In genomic region chr12:121889661-121890060, GRCh38 we compare ENCODE assay signal across 8 cellular contexts. TPM values are rescaled to one million over a fixed set of nuclear protein-coding genes. Genes with fewer than 3 reads are reported as not detected.
DNase-seq lines count a peak whose midpoint lies in the region; ATAC-seq, FAIRE-seq and TF ChIP-seq lines count a peak whose summit lies in the region.
"Not testable (repeated sequence)": the region's sequence is repeated elsewhere in the genome, so short reads cannot be mapped to it uniquely, and the experiment has no call there.

No MANE protein-coding gene starts in this region.

- peak overlapping the region; percentile 17 for H2AFZ ChIP-seq in IMR-90 (replicated peaks; ENCODE audit: low read length, poor library complexity)

- H3K4me3 ChIP-seq in IMR-90 (ENCODE audit: insufficient read depth, low read depth, low read length) (peak overlapping the region; percentile 79), ascending aorta (peak overlapping the region; percentile 74 to 79), epithelial cell of proximal tubule (ENCODE audit: low read depth, low read length) (peak overlapping the region; percentile 91), kidney (ENCODE audit: low read length in 2 of 2) (peak overlapping the region; percentile 73 to 92), neutrophil (ENCODE audit: low read depth in 1 of 2, low read length in 1 of 2) (peak overlapping the region; percentile 95 to 100), thymus (ENCODE audit: low read length) (peak overlapping the region; percentile 79)

- WGBS in IMR-90 (ENCODE audit: extremely low coverage in 2 of 2, insufficient read length in 1 of 2), 2 experiments = 44% methylated on average over 4 of the region's 6 CpGs; no CpG with 5 or more reads in 1 of the 2 experiments
- WGBS in thymus = 70% methylated on average over 6 of the region's 6 CpGs

- peak overlapping the region; percentile 91; a peak in 2 of 4 replicates for H4K8ac ChIP-seq in IMR-90 (ENCODE audit: low read depth in 2 of 2, low read length in 2 of 2)

- peaks cover 18% of the 10 kb centered on the region for H3K4me1 ChIP-seq in IMR-90 (ENCODE audit: control insufficient read depth, insufficient read depth, low read length)
- peaks cover 5 to 27% of the 10 kb centered on the region in 2 donors for H3K4me1 ChIP-seq in ascending aorta
- H3K4me1 ChIP-seq in kidney (ENCODE audit: control insufficient read depth in 1 of 2, insufficient read depth in 1 of 2, low read depth in 1 of 2, low read length in 2 of 2) = peaks cover 10 to 26% of the 10 kb centered on the region in 2 donors
- H3K4me1 ChIP-seq in neutrophil (ENCODE audit: control insufficient read depth in 1 of 2, insufficient read depth in 1 of 2, low read depth in 1 of 2, low read length in 1 of 2) = peaks cover 24 to 31% of the 10 kb centered on the region in 2 experiments
- H3K4me1 ChIP-seq in thymus (ENCODE audit: control insufficient read depth, insufficient read depth, low read length) = peaks cover 30% of the 10 kb centered on the region

- H2AK5ac ChIP-seq in IMR-90 (ENCODE audit: low read depth, low read length) = not testable (repeated sequence)

- H3K4ac ChIP-seq in IMR-90 (ENCODE audit: low read depth, low read length) = peak overlapping the region; percentile 96; the same call in 1 of the 2 replicates

- intact Hi-C loops in CD4-positive, alpha-beta T cell (cut with DNase I, micrococcal nuclease) = loop anchor here (2.0 to 5.0 kb wide), 10 partner anchors 27 to 537 kb away; partner anchors contain the start of genes TMEM120B (in 2 of the 2) and ANAPC5 (in 1 of the 2)
- intact Hi-C loops in IMR-90 (cut with micrococcal nuclease) = loop anchor here (2.0 to 5.0 kb wide), 2 partner anchors 51 to 192 kb away; no protein-coding TSS in a partner anchor
- intact Hi-C loops in ascending aorta (cut with DNase I) = loop anchor here (1.0 to 5.0 kb wide), 4 partner anchors 77 to 352 kb away; no protein-coding TSS in a partner anchor
- intact Hi-C loops in kidney (cut with DNase I) = not testable (repeated sequence)

- H3K27ac ChIP-seq in CD4-positive, alpha-beta T cell (ENCODE audit: low read depth, low read length) = peak overlapping the region; percentile 86
- peak overlapping the region; percentile 96 for H3K27ac ChIP-seq in IMR-90 (ENCODE audit: insufficient read depth, low read length)
- not testable (repeated sequence) for H3K27ac ChIP-seq in ascending aorta; kidney (ENCODE audit: low read depth in 2 of 2, low read length in 2 of 2); thymus (ENCODE audit: low read depth)
- H3K27ac ChIP-seq in neutrophil = peak overlapping the region; percentile 99

- H2BK5ac ChIP-seq in IMR-90 (ENCODE audit: low read depth, low read length, poor library complexity, severe bottlenecking) = peak overlapping the region; percentile 83

- not testable (repeated sequence) for H2BK20ac ChIP-seq in IMR-90 (ENCODE audit: low read depth, low read length)

- CTCF ChIA-PET in CD4-positive, alpha-beta T cell (lab: Charles Lee) = interaction anchor here (1.6 to 4.3 kb wide), 5 partner anchors 29 to 95 kb away, joined by 4 to 46 read pairs (median 9); partner anchors contain the start of genes CFAP251 and RHOF
- CTCF ChIA-PET in IMR-90 (lab: Yijun Ruan, JAX) = interaction anchor here (2.5 kb wide), 1 partner anchor 96 kb away, joined by 22 read pairs; the partner anchor contains the start of gene RHOF

- not testable (repeated sequence) for H3K9me3 Mint-ChIP-seq in CD4-positive, alpha-beta T cell; T-helper 1 cell treated with Interleukin-12 subunit alpha and Interleukin-12 subunit beta and Interleukin-4 antibody, amounts not matched to agents 30 μg/mL and 1 μg/mL, for 36 hours

- H3K56ac ChIP-seq in IMR-90 (ENCODE audit: extremely low read depth, insufficient read depth, low read length) = peak overlapping the region; percentile 87; the same call in 1 of the 2 replicates

- H3K9ac ChIP-seq in IMR-90 (ENCODE audit: low read depth, low read length) (peak overlapping the region; percentile 97), kidney (ENCODE audit: low read length in 2 of 2) (peak overlapping the region; percentile 85 to 91)

- ATAC-seq in CD4-positive, alpha-beta T cell (ENCODE audit: poor library complexity); IMR-90 (ENCODE audit: low read depth): not testable (repeated sequence)

- POLR2A ChIA-PET in CD4-positive, alpha-beta T cell (lab: Charles Lee) = interaction anchor here (1.7 to 3.0 kb wide), 6 partner anchors 29 to 336 kb away, joined by 7 to 62 read pairs (median 12); partner anchors contain the start of genes CFAP251, DIABLO, ORAI1 and RHOF
- POLR2A ChIA-PET in IMR-90 (lab: Charles Lee; ENCODE audit: unreplicated experiment) = not testable (repeated sequence)

- H3K79me1 ChIP-seq in IMR-90 (ENCODE audit: low read depth in 1 of 2, low read length in 2 of 2) = peaks cover 15 to 41% of the 10 kb centered on the region in 2 experiments

- dilution Hi-C loops in IMR-90 (cut with HindIII; ENCODE audit: low sequenced_read_pairs, unreplicated experiment) = not testable (repeated sequence)

- H4K20me1 ChIP-seq in IMR-90 (ENCODE audit: insufficient read depth, low read length) = peaks cover 26% of the 10 kb centered on the region

- not testable (repeated sequence) for H3K27me3 ChIP-seq in CD4-positive, alpha-beta T cell (ENCODE audit: control insufficient read depth, insufficient read depth, low read length); IMR-90 (ENCODE audit: control insufficient read depth, insufficient read depth, low read length); ascending aorta; neutrophil; thymus (ENCODE audit: control insufficient read depth, insufficient read depth)

- TF ChIP-seq CTCF in CD4-positive, alpha-beta T cell (IDR thresholded peaks at IDR 0.05); IMR-90 (conservative IDR thresholded peaks at IDR 0.05; ENCODE audit: low read depth, low read length); ascending aorta (IDR thresholded peaks at IDR 0.05); epithelial cell of proximal tubule (conservative IDR thresholded peaks at IDR 0.05; ENCODE audit: low read depth, low read length); kidney (IDR thresholded peaks at IDR 0.05; ENCODE audit: borderline replicate concordance, extremely low read depth, insufficient read depth); neutrophil (IDR thresholded peaks at IDR 0.05): not testable (repeated sequence)

- H3K36me3 ChIP-seq in IMR-90 (ENCODE audit: control insufficient read depth, insufficient read depth, low read length); ascending aorta; kidney (ENCODE audit: control insufficient read depth in 1 of 2, insufficient read depth in 2 of 2, low read length in 2 of 2); thymus (ENCODE audit: control insufficient read depth, insufficient read depth): not testable (repeated sequence)
- H3K36me3 ChIP-seq in neutrophil = peaks cover 22% of the 10 kb centered on the region

- not testable (repeated sequence) for H4K5ac ChIP-seq in IMR-90 (ENCODE audit: low read depth, low read length)

- not testable (repeated sequence) for H3K18ac ChIP-seq in IMR-90 (ENCODE audit: low read depth, low read length)

- FAIRE-seq in kidney (lab: Jason Lieb, UNC) = not testable (repeated sequence)

- peak overlapping the region; percentile 34; the same call in 1 of the 2 replicates for H4K91ac ChIP-seq in IMR-90 (ENCODE audit: insufficient read depth, low read depth, low read length)

- peaks cover 40% of the 10 kb centered on the region for H3K36me3 Mint-ChIP-seq in CD4-positive, alpha-beta T cell (ENCODE audit: low read depth)
- peaks cover 11% of the 10 kb centered on the region for H3K36me3 Mint-ChIP-seq in T-helper 1 cell treated with Interleukin-12 subunit alpha and Interleukin-12 subunit beta and Interleukin-4 antibody, amounts not matched to agents 30 μg/mL and 1 μg/mL, for 36 hours (ENCODE audit: low read depth)

- H3K27ac Mint-ChIP-seq in CD4-positive, alpha-beta T cell = peak overlapping the region; percentile 96
- H3K27ac Mint-ChIP-seq in T-helper 1 cell treated with Interleukin-12 subunit alpha and Interleukin-12 subunit beta and Interleukin-4 antibody, amounts not matched to agents 30 μg/mL and 1 μg/mL, for 36 hours = peak overlapping the region; percentile 99

- not testable (repeated sequence) for H3K27me3 Mint-ChIP-seq in CD4-positive, alpha-beta T cell; T-helper 1 cell treated with Interleukin-12 subunit alpha and Interleukin-12 subunit beta and Interleukin-4 antibody, amounts not matched to agents 30 μg/mL and 1 μg/mL, for 36 hours (ENCODE audit: low read depth)

- not testable (repeated sequence) for TF ChIP-seq POLR2A in IMR-90 (IDR thresholded peaks at IDR 0.05; ENCODE audit: low read depth, low read length)

- in situ Hi-C loops in IMR-90 (cut with MboI; ENCODE audit: low sequenced_read_pairs) = loop anchor here (5.0 kb wide), 1 partner anchor 192 kb away; no protein-coding TSS in a partner anchor

- peak overlapping the region; percentile 96 for H3K4me3 Mint-ChIP-seq in CD4-positive, alpha-beta T cell
- peak overlapping the region; percentile 96 for H3K4me3 Mint-ChIP-seq in T-helper 1 cell treated with Interleukin-12 subunit alpha and Interleukin-12 subunit beta and Interleukin-4 antibody, amounts not matched to agents 30 μg/mL and 1 μg/mL, for 36 hours

- peaks cover 14% of the 10 kb centered on the region; the same call in 1 of the 2 replicates for H3K9me1 ChIP-seq in IMR-90 (ENCODE audit: insufficient read depth, low read length)

- not testable (repeated sequence) for H2BK15ac ChIP-seq in IMR-90 (ENCODE audit: low read depth, low read length)

- DNase-seq in CD4-positive, alpha-beta T cell; IMR-90; ascending aorta (ENCODE audit: low spot score in 2 of 2); epithelial cell of proximal tubule (ENCODE audit: low read depth); kidney: not testable (repeated sequence)

- not testable (repeated sequence) for TF ChIP-seq RAD21 in IMR-90 (IDR thresholded peaks at IDR 0.05; ENCODE audit: low read length)

- peak overlapping the region; percentile 45 for H2AK9ac ChIP-seq in IMR-90 (replicated peaks; ENCODE audit: low read depth, low read length, poor library complexity)

- H3K14ac ChIP-seq in IMR-90 (replicated peaks; ENCODE audit: low read depth, low read length) = peak overlapping the region; percentile 98; the same call in 1 of the 2 replicates

- not testable (repeated sequence) for BruUV-seq in IMR-90 (replicated peaks; lab: Mats Ljungman, UMichigan)

- H3K4me2 ChIP-seq in IMR-90 (ENCODE audit: low read depth, low read length) = peak overlapping the region; percentile 94

- not testable (repeated sequence) for H3K9me3 ChIP-seq in CD4-positive, alpha-beta T cell (ENCODE audit: control insufficient read depth, low read length); IMR-90 (ENCODE audit: control insufficient read depth, insufficient read depth, low read length); ascending aorta; kidney (ENCODE audit: control insufficient read depth in 1 of 2, low read length in 2 of 2); neutrophil; thymus (ENCODE audit: control insufficient read depth)

- not testable (repeated sequence) for H2BK120ac ChIP-seq in IMR-90 (ENCODE audit: low read depth, low read length)

- H3K23ac ChIP-seq in IMR-90 (ENCODE audit: low read depth, low read length) = not testable (repeated sequence)

- peaks cover 42% of the 10 kb centered on the region for H3K4me1 Mint-ChIP-seq in CD4-positive, alpha-beta T cell (ENCODE audit: low read depth)
- peaks cover 31% of the 10 kb centered on the region for H3K4me1 Mint-ChIP-seq in T-helper 1 cell treated with Interleukin-12 subunit alpha and Interleukin-12 subunit beta and Interleukin-4 antibody, amounts not matched to agents 30 μg/mL and 1 μg/mL, for 36 hours (ENCODE audit: low read depth)

RNA-seq across cellular contexts. Expression of gene PSMD9, which starts 1.1 kb away (rescaled TPM):
- 10 to 100 TPM; 29.5 to 31.8 TPM for total RNA-seq in CD4-positive, alpha-beta T cell
- 142 and 156 TPM in 2 replicates for total RNA-seq in IMR-90 (2012; rRNA removed)
- 135 and 138 TPM in 2 replicates for polyA plus RNA-seq in IMR-90 (2012; rRNA removed)
- polyA plus RNA-seq in IMR-90 (2012; cell fraction: cytosol; rRNA removed) = 82.4 and 236 TPM in 2 replicates
- 75.4 and 108 TPM in 2 replicates for polyA plus RNA-seq in IMR-90 (2012; cell fraction: nucleus; rRNA removed; ENCODE audit: low replicate concordance)
- total RNA-seq in ascending aorta = 49.8 TPM
- total RNA-seq in epithelial cell of proximal tubule = 44.2 and 108 TPM in 2 replicates
- total RNA-seq in kidney = 54.9 TPM
- polyA plus RNA-seq in kidney (ENCODE audit: insufficient read depth, low read depth, low replicate concordance) = 115 TPM
- 51.6 TPM for polyA plus RNA-seq in thymus

RNA-seq across cellular contexts. Expression of gene CFAP251, which starts 28.7 kb away (rescaled TPM):
- total RNA-seq in CD4-positive, alpha-beta T cell = under 1 TPM; 0.28 to 0.33 TPM
- total RNA-seq in IMR-90 (2012; rRNA removed) (9.1 and 9.4 TPM in 2 replicates), ascending aorta (0.75 TPM), epithelial cell of proximal tubule (2.2 and 4.6 TPM in 2 replicates), kidney (10.8 TPM)
- polyA plus RNA-seq in IMR-90 (2012; rRNA removed) (6.8 and 7.8 TPM in 2 replicates), kidney (ENCODE audit: insufficient read depth, low read depth, low replicate concordance) (2.9 TPM), thymus (2.0 TPM)
- 4.2 and 6.8 TPM in 2 replicates for polyA plus RNA-seq in IMR-90 (2012; cell fraction: cytosol; rRNA removed)
- 5.3 and 12.5 TPM in 2 replicates for polyA plus RNA-seq in IMR-90 (2012; cell fraction: nucleus; rRNA removed; ENCODE audit: low replicate concordance)

RNA-seq across cellular contexts. Expression of gene HPD, which starts 31.0 kb away (rescaled TPM):
- not detected for total RNA-seq in CD4-positive, alpha-beta T cell
- total RNA-seq in IMR-90 (2012; rRNA removed) (0.18 TPM in 1 of 2 replicates, not detected in the other), ascending aorta (0.96 TPM), epithelial cell of proximal tubule (0.12 TPM in 1 of 2 replicates, not detected in the other), kidney (4.6 TPM)
- polyA plus RNA-seq in IMR-90 (2012; rRNA removed) (0.14 and 0.15 TPM in 2 replicates), kidney (ENCODE audit: insufficient read depth, low read depth, low replicate concordance) (393 TPM), thymus (0.87 TPM)
- 0.08 and 0.13 TPM in 2 replicates for polyA plus RNA-seq in IMR-90 (2012; cell fraction: cytosol; rRNA removed)
- polyA plus RNA-seq in IMR-90 (2012; cell fraction: nucleus; rRNA removed; ENCODE audit: low replicate concordance) = 0.38 and 0.45 TPM in 2 replicates
